Comparison of ENCODE assay signal across 8 cellular contexts in the genomic region with DNA sequence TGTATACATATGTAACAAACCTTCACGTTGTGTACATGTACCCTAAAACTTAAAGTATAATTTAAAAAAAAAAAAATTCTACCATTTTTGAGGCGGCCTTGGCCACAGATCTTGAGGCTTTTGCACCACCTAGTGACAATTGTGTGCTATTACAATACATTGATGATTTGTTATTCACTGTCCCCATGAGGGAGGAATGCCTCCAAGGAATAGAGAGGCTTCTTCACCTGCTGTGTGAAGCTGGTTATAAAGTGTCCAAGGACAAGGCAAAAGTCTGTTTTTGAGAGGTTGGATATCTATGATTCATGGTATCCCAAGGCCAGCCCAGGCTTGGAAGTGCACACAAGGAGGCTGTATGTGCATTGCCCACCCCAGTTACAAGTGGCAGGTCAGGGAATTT. TPM values are rescaled to one million over a fixed set of nuclear protein-coding genes. Genes with fewer than 3 reads are reported as not detected.
DNase-seq lines count a peak whose midpoint lies in the region; ATAC-seq and TF ChIP-seq lines count a peak whose summit lies in the region.

No MANE protein-coding gene starts in this region.

- H3K9me3 ChIP-seq in colonic mucosa (no peaks in the 10 kb centered on the region), osteoblast (ENCODE audit: low read depth, low read length) (no peaks in the 10 kb centered on the region)

- no peaks in the 10 kb centered on the region for H3K4me1 Mint-ChIP-seq in activated naive CD8-positive, alpha-beta T cell treated with anti-CD3 and anti-CD28 coated beads, Interleukin-2, amount 50 U/mL, for 24 hours
- no peaks in the 10 kb centered on the region for H3K4me1 Mint-ChIP-seq in activated naive CD8-positive, alpha-beta T cell treated with anti-CD3 and anti-CD28 coated beads for 36 hours

- H3K4me1 ChIP-seq in colonic mucosa (no peaks in the 10 kb centered on the region), osteoblast (ENCODE audit: insufficient read depth, low read length) (no peaks in the 10 kb centered on the region)

- H3K27ac ChIP-seq in colonic mucosa (no peak overlapping the region), osteoblast (ENCODE audit: low read depth, low read length) (no peak overlapping the region)

- H3K9ac ChIP-seq in colonic mucosa (ENCODE audit: low read depth in 2 of 2, low read length in 2 of 2) = no peak overlapping the region

- ATAC-seq in activated naive CD8-positive, alpha-beta T cell treated with anti-CD3 and anti-CD28 coated beads, Interleukin-2, amount 50 U/mL, for 24 hours = no peak
- ATAC-seq in HG03280 (IDR thresholded peaks at IDR 0.05; ENCODE audit: unreplicated experiment) (no peak), HG03442 (IDR thresholded peaks at IDR 0.05; ENCODE audit: unreplicated experiment) (no peak), omental fat pad (ENCODE audit: low FRiP score) (no peak)

- intact Hi-C loops in colonic mucosa (cut with DNase I) = loop anchor here (5.0 kb wide), 2 partner anchors 85 to 305 kb away; no protein-coding TSS in a partner anchor

- H3K27me3 ChIP-seq in colonic mucosa = no peaks in the 10 kb centered on the region
- H3K27me3 ChIP-seq in osteoblast (ENCODE audit: insufficient read depth, low read length) = no peaks in the 10 kb centered on the region

- no peaks in the 10 kb centered on the region for H4K20me1 ChIP-seq in osteoblast (ENCODE audit: insufficient read depth, low read length)

- H2AFZ ChIP-seq in osteoblast (ENCODE audit: low read length) = no peak overlapping the region

- DNase-seq in activated naive CD8-positive, alpha-beta T cell treated with anti-CD3 and anti-CD28 coated beads, Interleukin-2, amount 50 U/mL, for 24 hours = peak; percentile 7
- DNase-seq in activated naive CD8-positive, alpha-beta T cell treated with anti-CD3 and anti-CD28 coated beads for 36 hours = no peak
- DNase-seq in NAMALWA (ENCODE audit: low spot score) = peak; percentile 54
- DNase-seq in colonic mucosa = no peak
- peak; percentile 48 for DNase-seq in osteoblast (ENCODE audit: insufficient read length, low spot score, missing footprints)
- DNase-seq in omental fat pad (ENCODE audit: low spot score) = no peak

- H3K79me2 ChIP-seq in osteoblast (ENCODE audit: insufficient read depth, low read length) = no peaks in the 10 kb centered on the region

- no peak overlapping the region for H3K27ac Mint-ChIP-seq in activated naive CD8-positive, alpha-beta T cell treated with anti-CD3 and anti-CD28 coated beads, Interleukin-2, amount 50 U/mL, for 24 hours
- H3K27ac Mint-ChIP-seq in activated naive CD8-positive, alpha-beta T cell treated with anti-CD3 and anti-CD28 coated beads for 36 hours = no peak overlapping the region

- peaks cover 9% of the 10 kb centered on the region for H3K9me3 Mint-ChIP-seq in activated naive CD8-positive, alpha-beta T cell treated with anti-CD3 and anti-CD28 coated beads, Interleukin-2, amount 50 U/mL, for 24 hours
- no peaks in the 10 kb centered on the region for H3K9me3 Mint-ChIP-seq in activated naive CD8-positive, alpha-beta T cell treated with anti-CD3 and anti-CD28 coated beads for 36 hours

- TF ChIP-seq CTCF in colonic mucosa (IDR thresholded peaks at IDR 0.05) (peak; percentile 48), osteoblast (IDR thresholded peaks at IDR 0.05; ENCODE audit: extremely low read depth, low read depth, low read length) (peak; percentile 58), omental fat pad (IDR thresholded peaks at IDR 0.05) (no peak)

- H3K27me3 Mint-ChIP-seq in activated naive CD8-positive, alpha-beta T cell treated with anti-CD3 and anti-CD28 coated beads, Interleukin-2, amount 50 U/mL, for 24 hours = peaks cover 15% of the 10 kb centered on the region
- peaks cover 33% of the 10 kb centered on the region for H3K27me3 Mint-ChIP-seq in activated naive CD8-positive, alpha-beta T cell treated with anti-CD3 and anti-CD28 coated beads for 36 hours

- no peaks in the 10 kb centered on the region for H3K36me3 Mint-ChIP-seq in activated naive CD8-positive, alpha-beta T cell treated with anti-CD3 and anti-CD28 coated beads, Interleukin-2, amount 50 U/mL, for 24 hours (ENCODE audit: low read depth)
- no peaks in the 10 kb centered on the region for H3K36me3 Mint-ChIP-seq in activated naive CD8-positive, alpha-beta T cell treated with anti-CD3 and anti-CD28 coated beads for 36 hours

- H3K4me3 Mint-ChIP-seq in activated naive CD8-positive, alpha-beta T cell treated with anti-CD3 and anti-CD28 coated beads, Interleukin-2, amount 50 U/mL, for 24 hours = no peak overlapping the region
- H3K4me3 Mint-ChIP-seq in activated naive CD8-positive, alpha-beta T cell treated with anti-CD3 and anti-CD28 coated beads for 36 hours = no peak overlapping the region

- H3K4me2 ChIP-seq in osteoblast (ENCODE audit: insufficient read depth, low read length) = no peak overlapping the region

- H3K4me3 ChIP-seq in colonic mucosa = no peak overlapping the region
- H3K4me3 ChIP-seq in osteoblast (ENCODE audit: insufficient read depth, low read length) = no peak overlapping the region

- H3K36me3 ChIP-seq in colonic mucosa = no peaks in the 10 kb centered on the region
- H3K36me3 ChIP-seq in osteoblast (ENCODE audit: insufficient read depth, low read length) = no peaks in the 10 kb centered on the region

RNA-seq across cellular contexts. Expression of gene SLC22A25, which starts 30.7 kb away (rescaled TPM):
- not detected for total RNA-seq in activated naive CD8-positive, alpha-beta T cell treated with anti-CD3 and anti-CD28 coated beads for 36 hours
- total RNA-seq in colonic mucosa (not detected), osteoblast (not detected in 2 replicates), omental fat pad (under 1 TPM in 1 of 4 donors, not detected in 3; 0.31 TPM)

Comparison
In these comparisons a context has a peak if more than half of its experiments do, and no peak if none do; other contexts are left out.
1. DNase-seq: peak in activated naive CD8-positive, alpha-beta T cell treated with anti-CD3 and anti-CD28 coated beads, Interleukin-2, amount 50 U/mL, for 24 hours (single experiment), NAMALWA (single experiment) and osteoblast (single experiment); none in activated naive CD8-positive, alpha-beta T cell treated with anti-CD3 and anti-CD28 coated beads for 36 hours (single experiment), colonic mucosa (single experiment) and omental fat pad (single experiment).
2. CTCF ChIP-seq: peak in colonic mucosa (single experiment) and osteoblast (single experiment); none in omental fat pad (0 of 3).